ENCODE assay signal across 24 cellular contexts in genomic region chr6:45984347-45984746, GRCh38. TPM values are rescaled to one million over a fixed set of nuclear protein-coding genes. Genes with fewer than 3 reads are reported as not detected.
DNase-seq lines count a peak whose midpoint lies in the region; ATAC-seq and TF ChIP-seq lines count a peak whose summit lies in the region.
"Had no signal": no experiment of that assay in that cellular context is flagged by ENCODE, and none has a peak within 500 bp of the region (broad histone marks: within the 10 kb centered on the region; RNA-seq: fewer than 3 reads in every experiment).

No MANE protein-coding gene starts in this region.

- no peak for DNase-seq in heart right ventricle
- no peak for DNase-seq in Right ventricle myocardium inferior (ENCODE audit: missing footprints)
- DNase-seq in osteoblast (ENCODE audit: insufficient read length, low spot score, missing footprints) = peak; percentile 1
- DNase-seq: 8988T; ACHN; AML-193; BE2C; CD4-positive, alpha-beta T cell; CD8-positive, alpha-beta memory T cell; DMS 273 treated with DMSO at 0.1 percent for 48 hours; DMS79; EL; GDM1; GOT3; HFFc6 had no signal

- H3K36me3 Mint-ChIP-seq in activated T-helper 17 cell treated with anti-CD3 and anti-CD28 coated beads, Interleukin-2, amount 50 U/mL, for 72 hours (ENCODE audit: low read depth) = no peaks in the 10 kb centered on the region
- H3K36me3 Mint-ChIP-seq: CD14-positive monocyte had no signal

- H3K4me3 Mint-ChIP-seq in activated T-helper 17 cell treated with anti-CD3 and anti-CD28 coated beads, Interleukin-2, amount 50 U/mL, for 72 hours = no peak overlapping the region
- H3K4me3 Mint-ChIP-seq: CD14-positive monocyte; CD4-positive, alpha-beta T cell; HFFc6 had no signal

- H3K27ac ChIP-seq in heart right ventricle (peak overlapping the region in 9 of 10 donors; percentile 24 to 94 (median 89)), osteoblast (ENCODE audit: low read depth, low read length) (no peak overlapping the region), skeletal muscle tissue (ENCODE audit: low read depth, low read length) (peak overlapping the region; percentile 94)
- H3K27ac ChIP-seq: A549; BLaER1 treated with 17β-estradiol and CSF1 and Interleukin-3, amounts not matched to agents 10 nM and 100 nM had no signal

- no peaks in the 10 kb centered on the region for H4K20me1 ChIP-seq in osteoblast (ENCODE audit: insufficient read depth, low read length)
- H4K20me1 ChIP-seq: BLaER1 treated with 17β-estradiol and CSF1 and Interleukin-3, amounts not matched to agents 10 nM and 100 nM had no signal

- H3K9me3 ChIP-seq in heart right ventricle (no peaks in the 10 kb centered on the region), osteoblast (ENCODE audit: low read depth, low read length) (no peaks in the 10 kb centered on the region), skeletal muscle tissue (ENCODE audit: control insufficient read depth in 3 of 3, low read length in 3 of 3) (no peaks in the 10 kb centered on the region)
- H3K9me3 ChIP-seq: A549; BE2C; BLaER1 treated with 17β-estradiol and CSF1 and Interleukin-3, amounts not matched to agents 10 nM and 100 nM; HAP-1 had no signal

- no peaks in the 10 kb centered on the region for H3K27me3 Mint-ChIP-seq in activated T-helper 17 cell treated with anti-CD3 and anti-CD28 coated beads, Interleukin-2, amount 50 U/mL, for 72 hours
- H3K27me3 Mint-ChIP-seq: CD4-positive, alpha-beta T cell; CD8-positive, alpha-beta memory T cell had no signal

- no peak overlapping the region for H3K9ac ChIP-seq in skeletal muscle tissue (ENCODE audit: low read depth in 1 of 3, low read length in 3 of 3)
- H3K9ac ChIP-seq: BLaER1 treated with 17β-estradiol and CSF1 and Interleukin-3, amounts not matched to agents 10 nM and 100 nM had no signal

- WGBS in heart right ventricle, 2 donors = 92 to 93% methylated on average over 7 of the region's 7 CpGs

- peaks cover 0 to 46% (median 0%) of the 10 kb centered on the region in 9 donors for H3K36me3 ChIP-seq in heart right ventricle
- no peaks in the 10 kb centered on the region for H3K36me3 ChIP-seq in osteoblast (ENCODE audit: insufficient read depth, low read length)
- peaks cover 0 to 3% (median 0%) of the 10 kb centered on the region in 3 donors for H3K36me3 ChIP-seq in skeletal muscle tissue (ENCODE audit: control insufficient read depth in 3 of 3, insufficient read depth in 3 of 3, low read length in 3 of 3)
- H3K36me3 ChIP-seq: BE2C; BLaER1 treated with 17β-estradiol and CSF1 and Interleukin-3, amounts not matched to agents 10 nM and 100 nM; HAP-1 had no signal

- no peaks in the 10 kb centered on the region for H3K79me2 ChIP-seq in osteoblast (ENCODE audit: insufficient read depth, low read length)

- H3K4me3 ChIP-seq in heart right ventricle (no peak overlapping the region), osteoblast (ENCODE audit: insufficient read depth, low read length) (no peak overlapping the region), skeletal muscle tissue (ENCODE audit: low read length in 3 of 3) (no peak overlapping the region)
- H3K4me3 ChIP-seq: A549; BLaER1 treated with 17β-estradiol and CSF1 and Interleukin-3, amounts not matched to agents 10 nM and 100 nM; GM12878; HAP-1 had no signal

- H3K4me2 ChIP-seq in osteoblast (ENCODE audit: insufficient read depth, low read length) = no peak overlapping the region
- H3K4me2 ChIP-seq: A549; BLaER1 treated with 17β-estradiol and CSF1 and Interleukin-3, amounts not matched to agents 10 nM and 100 nM had no signal

- TF ChIP-seq CTCF in heart right ventricle (IDR thresholded peaks at IDR 0.05) (no peak), osteoblast (IDR thresholded peaks at IDR 0.05; ENCODE audit: extremely low read depth, low read depth, low read length) (no peak)

- ATAC-seq in heart right ventricle = no peak
- ATAC-seq in Right ventricle myocardium inferior = no peak
- peak; percentile 63 for ATAC-seq in activated T-helper 17 cell treated with anti-CD3 and anti-CD28 coated beads, Interleukin-2, amount 50 U/mL, for 72 hours (replicated peaks)
- no peak for ATAC-seq in GM18520 (IDR thresholded peaks at IDR 0.05; ENCODE audit: unreplicated experiment)
- ATAC-seq in HG03108 (IDR thresholded peaks at IDR 0.05; ENCODE audit: unreplicated experiment) = no peak
- ATAC-seq: A549, GM12878 had no signal

- no peaks in the 10 kb centered on the region for H3K9me3 Mint-ChIP-seq in activated T-helper 17 cell treated with anti-CD3 and anti-CD28 coated beads, Interleukin-2, amount 50 U/mL, for 72 hours
- H3K9me3 Mint-ChIP-seq: CD4-positive, alpha-beta T cell; CD8-positive, alpha-beta memory T cell; HFFc6 had no signal

- H3K27me3 ChIP-seq in heart right ventricle (no peaks in the 10 kb centered on the region), osteoblast (ENCODE audit: insufficient read depth, low read length) (peaks cover under 1% of the 10 kb centered on the region), skeletal muscle tissue (ENCODE audit: control insufficient read depth in 3 of 3, insufficient read depth in 3 of 3, low read length in 3 of 3) (no peaks in the 10 kb centered on the region)
- H3K27me3 ChIP-seq: BE2C; BLaER1 treated with 17β-estradiol and CSF1 and Interleukin-3, amounts not matched to agents 10 nM and 100 nM had no signal

- H2AFZ ChIP-seq in osteoblast (ENCODE audit: low read length) = no peak overlapping the region

- H3K4me1 ChIP-seq in heart right ventricle (peaks cover 6 to 98% (median 63%) of the 10 kb centered on the region in 9 donors), osteoblast (ENCODE audit: insufficient read depth, low read length) (no peaks in the 10 kb centered on the region), skeletal muscle tissue (ENCODE audit: control insufficient read depth in 3 of 3, insufficient read depth in 3 of 3, low read length in 3 of 3) (peaks cover 62 to 80% (median 74%) of the 10 kb centered on the region in 3 donors)
- H3K4me1 ChIP-seq: A549; BE2C; BLaER1 treated with 17β-estradiol and CSF1 and Interleukin-3, amounts not matched to agents 10 nM and 100 nM; HAP-1 had no signal

- intact Hi-C loops in heart right ventricle (cut with DNase I) = no loop called here
- intact Hi-C loops in Right ventricle myocardium inferior (cut with DNase I) = no loop called here

- H3K4me1 Mint-ChIP-seq in activated T-helper 17 cell treated with anti-CD3 and anti-CD28 coated beads, Interleukin-2, amount 50 U/mL, for 72 hours = peaks cover 7% of the 10 kb centered on the region
- H3K4me1 Mint-ChIP-seq: CD14-positive monocyte had no signal

- H3K27ac Mint-ChIP-seq in activated T-helper 17 cell treated with anti-CD3 and anti-CD28 coated beads, Interleukin-2, amount 50 U/mL, for 72 hours = peak overlapping the region; percentile 10
- H3K27ac Mint-ChIP-seq: CD14-positive monocyte; CD4-positive, alpha-beta T cell; HFFc6 had no signal

RNA-seq across cellular contexts. Expression of gene CLIC5, which starts 31.3 kb away (rescaled TPM):
- 100 to 1,000 TPM; 263 to 372 (median 332) TPM for total RNA-seq in heart right ventricle
- polyA plus RNA-seq in heart right ventricle = 10 to 100 TPM; 28.1 to 53.6 TPM
- 312 TPM for total RNA-seq in Right ventricle myocardium inferior
- total RNA-seq in activated T-helper 17 cell treated with anti-CD3 and anti-CD28 coated beads, Interleukin-2, amount 50 U/mL, for 72 hours = 10 to 100 TPM; 10.6 to 10.7 TPM
- not detected in 2 replicates for total RNA-seq in osteoblast
- total RNA-seq in skeletal muscle tissue = 7.8 TPM
- total RNA-seq: GM12878, HFFc6 had no signal
- polyA plus RNA-seq: A549, CD14-positive monocyte had no signal

Comparison
In these comparisons a context has a peak if more than half of its experiments do, and no peak if none do; other contexts are left out.
1. RNA of gene CLIC5, which starts 31.3 kb away (total RNA-seq): 263 to 372 TPM in heart right ventricle and 312 TPM in Right ventricle myocardium inferior (single experiment); 10.6 to 10.7 TPM in activated T-helper 17 cell treated with anti-CD3 and anti-CD28 coated beads, Interleukin-2, amount 50 U/mL, for 72 hours, 7.8 TPM in skeletal muscle tissue (single experiment) and not detected in osteoblast; every median in the first group is over 10 times any median in the second.